21 cellular contexts compared by ENCODE assay signal in the genomic region with DNA sequence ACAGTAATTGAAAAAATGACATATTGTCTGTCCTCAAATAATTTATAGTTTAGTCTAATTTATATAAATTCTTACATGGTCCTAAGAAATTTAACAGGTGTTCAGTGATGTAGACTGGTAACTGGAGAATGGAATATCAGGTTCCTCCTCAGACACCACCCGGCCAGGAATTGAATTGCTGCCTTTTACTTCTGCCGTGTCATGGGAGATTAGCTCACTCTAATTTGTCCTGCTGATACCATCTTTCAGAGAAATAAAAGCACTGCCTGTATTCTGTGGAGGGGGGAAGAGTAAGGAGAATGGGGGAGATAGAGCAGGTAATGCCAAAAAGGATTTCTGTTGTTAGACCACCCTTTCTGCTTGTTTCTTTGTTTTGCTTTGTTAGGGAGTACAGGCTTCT.
DNase-seq lines count a peak whose midpoint lies in the region; ATAC-seq and TF ChIP-seq lines count a peak whose summit lies in the region.
"Had no signal": no experiment of that assay in that cellular context is flagged by ENCODE, and none has a peak within 500 bp of the region (broad histone marks: within the 10 kb centered on the region; RNA-seq: fewer than 3 reads in every experiment).

No MANE protein-coding gene starts in this region.

- no peaks in the 10 kb centered on the region for H3K27me3 ChIP-seq in tibial artery

- H3K4me3 Mint-ChIP-seq in activated naive CD4-positive, alpha-beta T cell treated with anti-CD3 and anti-CD28 coated beads for 36 hours, result no peak overlapping the region
- H3K4me3 Mint-ChIP-seq: CD8-positive, alpha-beta memory T cell had no signal

- H3K4me1 ChIP-seq in tibial artery, result no peaks in the 10 kb centered on the region
- H3K4me1 ChIP-seq: BLaER1 treated with 17β-estradiol and CSF1 and Interleukin-3, amounts not matched to agents 10 nM and 100 nM had no signal

- TF ChIP-seq CTCF in tibial artery (IDR thresholded peaks at IDR 0.05), result no peak

- H3K27ac ChIP-seq in tibial artery, result no peak overlapping the region
- H3K27ac ChIP-seq: 22Rv1; BLaER1 treated with 17β-estradiol and CSF1 and Interleukin-3, amounts not matched to agents 10 nM and 100 nM had no signal

- H3K36me3 Mint-ChIP-seq in activated naive CD4-positive, alpha-beta T cell treated with anti-CD3 and anti-CD28 coated beads for 36 hours (ENCODE audit: low read depth), result no peaks in the 10 kb centered on the region
- H3K36me3 Mint-ChIP-seq: CD8-positive, alpha-beta memory T cell had no signal

- no peaks in the 10 kb centered on the region for H3K27me3 Mint-ChIP-seq in activated naive CD4-positive, alpha-beta T cell treated with anti-CD3 and anti-CD28 coated beads for 36 hours (ENCODE audit: low read depth)
- H3K27me3 Mint-ChIP-seq: CD8-positive, alpha-beta memory T cell had no signal

- DNase-seq in DMS 273 (lab: John Stamatoyannopoulos, UW; ENCODE audit: unreplicated experiment) (peak; percentile 26), DMS 273 treated with DMSO at 0.1 percent for 48 hours (lab: John Stamatoyannopoulos, UW) (no peak), SK-N-DZ (ENCODE audit: low spot score) (peak; percentile 0), left kidney (ENCODE audit: low read depth, low spot score) (peak; percentile 53), tibial artery (no peak)
- DNase-seq in activated naive CD4-positive, alpha-beta T cell treated with anti-CD3 and anti-CD28 coated beads for 36 hours, result no peak
- DNase-seq: CD8-positive, alpha-beta memory T cell; DND-41; GDM1; MM.1S; NCI-H1092 treated with DMSO at 0.1 percent for 48 hours; NCI-H1694; NCI-H446; NCI-H774; PC-3 had no signal

- H3K27ac Mint-ChIP-seq in activated naive CD4-positive, alpha-beta T cell treated with anti-CD3 and anti-CD28 coated beads for 36 hours, result no peak overlapping the region
- H3K27ac Mint-ChIP-seq: CD8-positive, alpha-beta memory T cell had no signal

- no peak overlapping the region for H3K4me3 ChIP-seq in tibial artery
- H3K4me3 ChIP-seq: BLaER1 treated with 17β-estradiol and CSF1 and Interleukin-3, amounts not matched to agents 10 nM and 100 nM; GM12878; SK-N-MC had no signal

- intact Hi-C loops in activated naive CD4-positive, alpha-beta T cell treated with anti-CD3 and anti-CD28 coated beads for 36 hours (cut with micrococcal nuclease), result no loop called here
- intact Hi-C loops in tibial artery (cut with DNase I; ENCODE audit: low total_unique reads), result no loop called here

- no peaks in the 10 kb centered on the region for H3K9me3 ChIP-seq in tibial artery
- H3K9me3 ChIP-seq: BLaER1 treated with 17β-estradiol and CSF1 and Interleukin-3, amounts not matched to agents 10 nM and 100 nM had no signal

- peaks cover 4% of the 10 kb centered on the region for H3K9me3 Mint-ChIP-seq in activated naive CD4-positive, alpha-beta T cell treated with anti-CD3 and anti-CD28 coated beads for 36 hours
- H3K9me3 Mint-ChIP-seq: CD8-positive, alpha-beta memory T cell had no signal

- H3K36me3 ChIP-seq in tibial artery, result no peaks in the 10 kb centered on the region
- H3K36me3 ChIP-seq: BLaER1 treated with 17β-estradiol and CSF1 and Interleukin-3, amounts not matched to agents 10 nM and 100 nM had no signal

- H3K4me1 Mint-ChIP-seq in activated naive CD4-positive, alpha-beta T cell treated with anti-CD3 and anti-CD28 coated beads for 36 hours (ENCODE audit: low read depth), result no peaks in the 10 kb centered on the region
- H3K4me1 Mint-ChIP-seq: CD8-positive, alpha-beta memory T cell had no signal

- no peak for ATAC-seq in GM21423 (IDR thresholded peaks at IDR 0.05; ENCODE audit: unreplicated experiment)
- no peak for ATAC-seq in GM21447 (IDR thresholded peaks at IDR 0.05; ENCODE audit: unreplicated experiment)
- ATAC-seq: GM12878, PC-3 had no signal

- CTCF ChIA-PET in activated naive CD4-positive, alpha-beta T cell treated with anti-CD3 and anti-CD28 coated beads for 36 hours (lab: Charles Lee), result no interaction called here

Comparison
In these comparisons a context has a peak if more than half of its experiments do, and no peak if none do; other contexts are left out.
1. DNase-seq: peak in DMS 273 (single experiment), SK-N-DZ (single experiment) and left kidney (single experiment); none in DMS 273 treated with DMSO at 0.1 percent for 48 hours (single experiment), activated naive CD4-positive, alpha-beta T cell treated with anti-CD3 and anti-CD28 coated beads for 36 hours (single experiment) and tibial artery (0 of 2).